ENCODE assay signal across 11 cellular contexts in the genomic region with DNA sequence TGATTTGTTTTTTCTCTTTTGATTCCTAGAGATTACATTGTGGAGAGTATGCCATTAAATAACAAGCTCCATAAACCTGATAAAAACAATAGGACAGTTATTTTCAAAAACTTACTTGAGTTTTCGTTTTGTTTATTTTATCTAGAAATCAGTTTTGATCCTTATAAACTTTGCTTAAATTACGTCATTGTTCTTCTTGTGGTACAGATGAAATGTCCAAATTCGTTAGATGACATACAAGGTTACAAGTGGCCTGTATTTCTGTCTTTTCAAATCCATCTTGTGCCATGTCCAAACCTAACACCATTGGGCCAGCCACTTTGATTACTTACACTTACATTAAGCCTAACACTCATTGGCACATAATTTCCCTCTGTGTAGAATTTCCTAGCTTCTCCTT.
"Had no signal": no experiment of that assay in that cellular context is flagged by ENCODE, and none has a peak within 500 bp of the region (broad histone marks: within the 10 kb centered on the region; RNA-seq: fewer than 3 reads in every experiment).

No MANE protein-coding gene starts in this region.

- H3K9ac ChIP-seq: GM23248 had no signal

- H3K4me3 ChIP-seq: GM23248, GM23338, HAP-1 had no signal

- H3K9me3 ChIP-seq: HAP-1 had no signal

- FAIRE-seq: H1, H54 had no signal

- H3K27ac ChIP-seq: GM23248 had no signal

- H3K4me2 ChIP-seq: GM23338 had no signal

- H2AFZ ChIP-seq: GM23248, GM23338 had no signal

- DNase-seq: GM23248, GOT3, H7, H9, HCEC 1CT, HFFc6 had no signal

- H3K36me3 ChIP-seq: HAP-1 had no signal

- ATAC-seq: GM23338, HCT116 had no signal
